ENCODE assay signal across 1 cellular context in genomic region chr18:9771977-9772660, GRCh38.
TF ChIP-seq lines count a peak whose summit lies in the region.

No MANE protein-coding gene starts in this region.

TF ChIP-seq in HCT116, 20 proteins besides CTCF, POLR2A, EP300 and RAD21 (continued from another document):
- TF ChIP-seq REST (IDR thresholded peaks at IDR 0.05; ENCODE audit: low read depth) (no peak), CBX3 (IDR thresholded peaks at IDR 0.05; ENCODE audit: low read depth) (no peak), CEBPB (IDR thresholded peaks at IDR 0.05; ENCODE audit: low read depth) (no peak), FOSL1 (IDR thresholded peaks at IDR 0.05; ENCODE audit: low read depth) (no peak), EZH2 (IDR thresholded peaks at IDR 0.05) (no peak), EGR1 (IDR thresholded peaks at IDR 0.05; ENCODE audit: low read depth) (no peak), TCF7L2 (IDR thresholded peaks at IDR 0.05; ENCODE audit: borderline replicate concordance, extremely low read depth, insufficient read depth, insufficient read length) (no peak), SRF (IDR thresholded peaks at IDR 0.05; ENCODE audit: low read depth) (no peak), POLR2AphosphoS5 (IDR thresholded peaks at IDR 0.05; ENCODE audit: low read depth, low read length) (no peak)
